1 cellular context compared by ENCODE assay signal in the genomic region with DNA sequence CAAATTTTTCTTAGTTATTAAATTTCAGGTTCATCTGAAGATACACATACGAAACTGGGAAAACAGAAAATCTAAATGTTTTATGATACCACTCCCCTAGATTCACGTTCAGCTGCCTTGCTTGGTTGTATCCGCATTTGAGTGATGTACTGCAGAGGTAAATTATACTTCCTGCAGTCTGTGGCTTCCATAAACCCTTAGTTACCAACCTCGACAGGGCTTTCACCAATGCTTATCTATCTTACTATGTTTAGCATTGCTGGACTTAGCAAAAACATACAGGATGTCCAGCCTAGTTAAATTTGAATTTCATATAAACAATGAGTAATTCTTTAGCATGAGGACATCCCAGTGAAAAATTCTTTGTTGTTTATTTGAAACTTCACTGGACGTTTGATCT.
TF ChIP-seq lines count a peak whose summit lies in the region.

No MANE protein-coding gene starts in this region.

TF ChIP-seq in GM12878, 131 proteins besides CTCF, POLR2A, EP300 and RAD21 (continued from another document):
- TF ChIP-seq ETV6 (conservative IDR thresholded peaks at IDR 0.05 in 1 of 2, IDR thresholded peaks at IDR 0.05 in 1 of 2; ENCODE audit: borderline replicate concordance in 1 of 2, low read depth in 1 of 2) = no peak
- no peak for TF ChIP-seq HCFC1 (IDR thresholded peaks at IDR 0.05; ENCODE audit: low read length)
- TF ChIP-seq SUZ12 (IDR thresholded peaks at IDR 0.05; ENCODE audit: unreplicated experiment) = no peak
- no peak for TF ChIP-seq ZNF384 (IDR thresholded peaks at IDR 0.05; ENCODE audit: borderline replicate concordance, low read depth, low read length)
- TF ChIP-seq YBX1 (IDR thresholded peaks at IDR 0.05) = no peak
- TF ChIP-seq CEBPZ (IDR thresholded peaks at IDR 0.05; ENCODE audit: low read depth, low read length) = no peak
- TF ChIP-seq RCOR1 (conservative IDR thresholded peaks at IDR 0.05; ENCODE audit: low read depth, low read length) = no peak
- TF ChIP-seq, protein P1, sequence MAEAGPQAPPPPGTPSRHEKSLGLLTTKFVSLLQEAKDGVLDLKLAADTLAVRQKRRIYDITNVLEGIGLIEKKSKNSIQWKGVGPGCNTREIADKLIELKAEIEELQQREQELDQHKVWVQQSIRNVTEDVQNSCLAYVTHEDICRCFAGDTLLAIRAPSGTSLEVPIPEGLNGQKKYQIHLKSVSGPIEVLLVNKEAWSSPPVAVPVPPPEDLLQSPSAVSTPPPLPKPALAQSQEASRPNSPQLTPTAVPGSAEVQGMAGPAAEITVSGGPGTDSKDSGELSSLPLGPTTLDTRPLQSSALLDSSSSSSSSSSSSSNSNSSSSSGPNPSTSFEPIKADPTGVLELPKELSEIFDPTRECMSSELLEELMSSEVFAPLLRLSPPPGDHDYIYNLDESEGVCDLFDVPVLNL (IDR thresholded peaks at IDR 0.05; ENCODE audit: low read depth, low read length) = no peak
- no peak for TF ChIP-seq CHD4 (IDR thresholded peaks at IDR 0.05)
- no peak for TF ChIP-seq SRF (IDR thresholded peaks at IDR 0.05; ENCODE audit: low read depth in 2 of 2, low read length in 2 of 2)
TF ChIP-seq in GM12878: peak in this region for 0.
